ENCODE assay signal across 8 cellular contexts in genomic region chr15:52730163-52730562, GRCh38. TPM values are rescaled to one million over a fixed set of nuclear protein-coding genes. Genes with fewer than 3 reads are reported as not detected.
DNase-seq lines count a peak whose midpoint lies in the region; ATAC-seq lines count a peak whose summit lies in the region.

No MANE protein-coding gene starts in this region.

- no peaks in the 10 kb centered on the region for H3K9me3 Mint-ChIP-seq in activated naive CD8-positive, alpha-beta T cell treated with anti-CD3 and anti-CD28 coated beads, Interleukin-2, amount 50 U/mL, for 24 hours

- no peaks in the 10 kb centered on the region for H3K27me3 Mint-ChIP-seq in activated naive CD8-positive, alpha-beta T cell treated with anti-CD3 and anti-CD28 coated beads, Interleukin-2, amount 50 U/mL, for 24 hours

- peaks cover 26% of the 10 kb centered on the region for H3K4me1 Mint-ChIP-seq in activated naive CD8-positive, alpha-beta T cell treated with anti-CD3 and anti-CD28 coated beads, Interleukin-2, amount 50 U/mL, for 24 hours

- peak; percentile 62 for DNase-seq in CD1c-positive myeloid dendritic cell (ENCODE audit: extremely low spot score)
- DNase-seq in M059J (ENCODE audit: low read depth): peak; percentile 81
- no peak for DNase-seq in activated naive CD8-positive, alpha-beta T cell treated with anti-CD3 and anti-CD28 coated beads, Interleukin-2, amount 50 U/mL, for 24 hours
- peak; percentile 1 for DNase-seq in stimulated activated CD8-positive, alpha-beta memory T cell treated with anti-CD3 and anti-CD28 coated beads, Interleukin-4, amount 100 ng/mL, for 24 hours (ENCODE audit: low read depth)
- no peak for DNase-seq in Right ventricle myocardium superior
- DNase-seq in activated CD8-positive, alpha-beta memory T cell treated with anti-CD3 and anti-CD28 coated beads for 24 hours: no peak

- H3K27ac Mint-ChIP-seq in activated naive CD8-positive, alpha-beta T cell treated with anti-CD3 and anti-CD28 coated beads, Interleukin-2, amount 50 U/mL, for 24 hours: peak overlapping the region; percentile 52

- peak; percentile 74 for ATAC-seq in GM19452 (IDR thresholded peaks at IDR 0.05; ENCODE audit: unreplicated experiment)
- ATAC-seq in activated naive CD8-positive, alpha-beta T cell treated with anti-CD3 and anti-CD28 coated beads, Interleukin-2, amount 50 U/mL, for 24 hours: no peak
- ATAC-seq in Right ventricle myocardium superior (ENCODE audit: poor library complexity): no peak
- ATAC-seq in GM19328 (IDR thresholded peaks at IDR 0.05; ENCODE audit: unreplicated experiment): no peak

- intact Hi-C loops in Right ventricle myocardium superior (cut with DNase I): loop anchor here (10.0 kb wide), 2 partner anchors 45 to 205 kb away; partner anchors contain the start of gene MYO5A

- H3K4me3 Mint-ChIP-seq in activated naive CD8-positive, alpha-beta T cell treated with anti-CD3 and anti-CD28 coated beads, Interleukin-2, amount 50 U/mL, for 24 hours: no peak overlapping the region

- H3K36me3 Mint-ChIP-seq in activated naive CD8-positive, alpha-beta T cell treated with anti-CD3 and anti-CD28 coated beads, Interleukin-2, amount 50 U/mL, for 24 hours (ENCODE audit: low read depth): no peaks in the 10 kb centered on the region

RNA-seq across cellular contexts. Expression of gene ATOSA, which starts 51.0 kb away (rescaled TPM):
- 11.3 and 13.2 TPM in 2 replicates for total RNA-seq in M059J (2014; rRNA removed; shearing (Covaris generic))
- 20.4 TPM for total RNA-seq in Right ventricle myocardium superior

RNA-seq across cellular contexts. Expression of gene ONECUT1, which starts 60.0 kb away (rescaled TPM):
- total RNA-seq in M059J (2014; rRNA removed; shearing (Covaris generic)): 0.07 and 1.1 TPM in 2 replicates
- total RNA-seq in Right ventricle myocardium superior: not detected

Comparison
In these comparisons a context has a peak if more than half of its experiments do, and no peak if none do; other contexts are left out.
1. DNase-seq: peak in CD1c-positive myeloid dendritic cell (single experiment), M059J (single experiment) and stimulated activated CD8-positive, alpha-beta memory T cell treated with anti-CD3 and anti-CD28 coated beads, Interleukin-4, amount 100 ng/mL, for 24 hours (single experiment); none in activated naive CD8-positive, alpha-beta T cell treated with anti-CD3 and anti-CD28 coated beads, Interleukin-2, amount 50 U/mL, for 24 hours (single experiment), Right ventricle myocardium superior (single experiment) and activated CD8-positive, alpha-beta memory T cell treated with anti-CD3 and anti-CD28 coated beads for 24 hours (single experiment).